19 cellular contexts compared by ENCODE assay signal in the genomic region with DNA sequence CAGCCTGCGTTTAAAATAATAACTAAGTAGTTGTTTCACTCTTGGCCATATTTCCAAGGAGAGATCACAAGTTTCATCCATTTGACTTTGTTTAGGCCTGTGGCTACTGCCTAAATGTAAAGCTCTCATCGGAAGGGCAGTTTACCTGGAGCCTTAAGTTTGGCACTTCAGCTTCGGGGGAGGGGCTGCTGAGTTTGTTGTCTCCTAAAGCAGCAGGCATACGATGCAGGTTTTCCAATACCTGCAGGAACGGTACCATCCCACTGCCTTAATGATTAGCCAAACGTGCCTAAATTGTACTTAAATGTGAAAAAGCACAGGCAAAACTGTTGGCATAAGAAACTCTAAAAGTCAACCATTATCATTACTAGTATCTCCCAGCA.
A peak's percentile ranks its signal among the peaks of the same experiment; 100 is the strongest.
DNase-seq lines count a peak whose midpoint lies in the region; ATAC-seq and TF ChIP-seq lines count a peak whose summit lies in the region.
"Had no signal": no experiment of that assay in that cellular context is flagged by ENCODE, and none has a peak within 500 bp of the region (broad histone marks: within the 10 kb centered on the region; RNA-seq: fewer than 3 reads in every experiment).

No MANE protein-coding gene starts in this region.

- H4K20me1 ChIP-seq in neural progenitor cell (ENCODE audit: low read depth): no peaks in the 10 kb centered on the region

- H3F3A ChIP-seq in neural progenitor cell (ENCODE audit: low read depth): no peaks in the 10 kb centered on the region

- no peak for ATAC-seq in activated T-helper 17 cell treated with anti-CD3 and anti-CD28 coated beads, Interleukin-2, amount 50 U/mL, for 72 hours (replicated peaks)
- no peak for ATAC-seq in right cardiac atrium

- H3K4me3 ChIP-seq in H7 (ENCODE audit: insufficient read depth, low read depth, low read length) (no peak overlapping the region), right cardiac atrium (ENCODE audit: low read length) (no peak overlapping the region), neural progenitor cell (no peak overlapping the region), stomach (no peak overlapping the region)
- H3K4me3 ChIP-seq: GM23248, SJSA1 had no signal

- H3K27ac Mint-ChIP-seq in activated T-helper 17 cell treated with anti-CD3 and anti-CD28 coated beads, Interleukin-2, amount 50 U/mL, for 72 hours: peak overlapping the region; percentile 77
- no peak overlapping the region for H3K27ac Mint-ChIP-seq in neural progenitor cell

- TF ChIP-seq POLR2A in stomach (IDR thresholded peaks at IDR 0.05): no peak

- H3K9me3 ChIP-seq in right cardiac atrium (ENCODE audit: control insufficient read depth, low read length): no peaks in the 10 kb centered on the region
- H3K9me3 ChIP-seq in neural progenitor cell (ENCODE audit: low read depth): no peaks in the 10 kb centered on the region
- no peaks in the 10 kb centered on the region for H3K9me3 ChIP-seq in stomach
- H3K9me3 ChIP-seq: SJSA1 had no signal

- H3K9ac ChIP-seq in neural progenitor cell: no peak overlapping the region
- H3K9ac ChIP-seq: GM23248 had no signal

- H3K27me3 ChIP-seq in H7 (ENCODE audit: control insufficient read depth, insufficient read depth, low read length) (no peaks in the 10 kb centered on the region), right cardiac atrium (ENCODE audit: control insufficient read depth, insufficient read depth) (no peaks in the 10 kb centered on the region), neural progenitor cell (no peaks in the 10 kb centered on the region), stomach (no peaks in the 10 kb centered on the region)
- H3K27me3 ChIP-seq: SJSA1 had no signal

- H3K79me2 ChIP-seq in neural progenitor cell (ENCODE audit: low read depth): no peaks in the 10 kb centered on the region

- H3K36me3 ChIP-seq in H7 (replicated peaks; ENCODE audit: control insufficient read depth, insufficient read depth, low read length) (no peaks in the 10 kb centered on the region), neural progenitor cell (no peaks in the 10 kb centered on the region), stomach (no peaks in the 10 kb centered on the region)
- H3K36me3 ChIP-seq: SJSA1 had no signal

- H3K27ac ChIP-seq in right cardiac atrium (ENCODE audit: low read length) (peak overlapping the region; percentile 43), neural progenitor cell (no peak overlapping the region), stomach (no peak overlapping the region)
- H3K27ac ChIP-seq: C4-2B, GM23248, SJSA1 had no signal

- 57% methylated on average over 6 of the region's 6 CpGs for WGBS in right cardiac atrium
- 68 to 82% (median 74%) methylated on average over 6 of the region's 6 CpGs for WGBS in stomach, 5 donors

- H3K4me1 Mint-ChIP-seq in activated T-helper 17 cell treated with anti-CD3 and anti-CD28 coated beads, Interleukin-2, amount 50 U/mL, for 72 hours: peaks cover 13% of the 10 kb centered on the region
- peaks cover 5% of the 10 kb centered on the region for H3K4me1 Mint-ChIP-seq in neural progenitor cell

- intact Hi-C loops in right cardiac atrium (cut with DNase I): no loop called here
- intact Hi-C loops in stomach (cut with DNase I; ENCODE audit: low total_unique reads): no loop called here

- H3K9me3 Mint-ChIP-seq in activated T-helper 17 cell treated with anti-CD3 and anti-CD28 coated beads, Interleukin-2, amount 50 U/mL, for 72 hours: no peaks in the 10 kb centered on the region
- no peaks in the 10 kb centered on the region for H3K9me3 Mint-ChIP-seq in neural progenitor cell

- H3K4me3 Mint-ChIP-seq in activated T-helper 17 cell treated with anti-CD3 and anti-CD28 coated beads, Interleukin-2, amount 50 U/mL, for 72 hours: peak overlapping the region; percentile 47
- no peak overlapping the region for H3K4me3 Mint-ChIP-seq in neural progenitor cell

- DNase-seq in H7 (peak; percentile 55), right cardiac atrium (no peak), neural progenitor cell (ENCODE audit: low spot score) (no peak), LoVo (ENCODE audit: low spot score) (no peak), pons (ENCODE audit: low spot score) (no peak), stomach (no peak)
- DNase-seq: DMS53; GDM1; GM23248; KG1; NCI-H2029 treated with DMSO at 0.1 percent for 48 hours; NCI-H2171; NCI-H345; NCI-H524; NCI-H774; NK-92 treated with Interleukin-12 subunit alpha and Interleukin-12 subunit beta, amount 100 ng/mL, for 24 hours had no signal

- H3K36me3 Mint-ChIP-seq in activated T-helper 17 cell treated with anti-CD3 and anti-CD28 coated beads, Interleukin-2, amount 50 U/mL, for 72 hours (ENCODE audit: low read depth): no peaks in the 10 kb centered on the region
- H3K36me3 Mint-ChIP-seq in neural progenitor cell: no peaks in the 10 kb centered on the region

- H3K27me3 Mint-ChIP-seq in activated T-helper 17 cell treated with anti-CD3 and anti-CD28 coated beads, Interleukin-2, amount 50 U/mL, for 72 hours: no peaks in the 10 kb centered on the region
- H3K27me3 Mint-ChIP-seq in neural progenitor cell (ENCODE audit: insufficient read depth, low read depth): no peaks in the 10 kb centered on the region

- H3K4me2 ChIP-seq in neural progenitor cell: no peak overlapping the region

- H2AFZ ChIP-seq in neural progenitor cell (replicated peaks): peak overlapping the region; percentile 17
- H2AFZ ChIP-seq: GM23248 had no signal

- TF ChIP-seq EP300 in stomach (IDR thresholded peaks at IDR 0.05): no peak

- no peak for TF ChIP-seq CTCF in neural progenitor cell (IDR thresholded peaks at IDR 0.05)
- TF ChIP-seq CTCF in stomach (IDR thresholded peaks at IDR 0.05): no peak

- H3K4me1 ChIP-seq in right cardiac atrium (ENCODE audit: control insufficient read depth, insufficient read depth, low read length): peaks cover 4% of the 10 kb centered on the region
- peaks cover 13% of the 10 kb centered on the region for H3K4me1 ChIP-seq in neural progenitor cell
- H3K4me1 ChIP-seq in stomach: peaks cover 0 to 31% (median 18%) of the 10 kb centered on the region in 4 donors
- H3K4me1 ChIP-seq: SJSA1 had no signal
